ENCODE assay signal across 29 cellular contexts in the genomic region with DNA sequence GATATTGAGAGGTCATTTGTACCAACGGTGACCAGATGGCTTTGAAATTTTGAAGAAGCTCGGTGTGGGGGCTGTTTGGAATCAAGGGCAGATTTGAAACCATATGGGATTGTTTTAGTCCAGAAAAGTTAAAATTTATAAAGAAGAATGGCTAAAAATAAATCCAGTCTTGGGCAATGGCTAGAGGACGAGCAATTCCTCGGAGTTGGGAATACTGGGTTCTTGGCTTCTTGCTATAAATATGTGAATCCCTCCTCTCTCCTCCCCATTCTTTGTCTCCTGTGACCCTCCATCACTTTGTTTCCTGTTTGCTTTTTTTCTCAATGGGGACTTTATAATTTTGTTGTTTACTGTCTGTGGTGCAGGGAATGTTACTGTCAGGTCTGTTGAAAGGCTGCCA.
DNase-seq lines count a peak whose midpoint lies in the region; ATAC-seq, FAIRE-seq and TF ChIP-seq lines count a peak whose summit lies in the region.
"Had no signal": no experiment of that assay in that cellular context is flagged by ENCODE, and none has a peak within 500 bp of the region (broad histone marks: within the 10 kb centered on the region; RNA-seq: fewer than 3 reads in every experiment).

No MANE protein-coding gene starts in this region.

- no peaks in the 10 kb centered on the region for H3K23me2 ChIP-seq in H9 (ENCODE audit: insufficient read length, low read depth, low read length, poor library complexity, severe bottlenecking)

- no peaks in the 10 kb centered on the region for H3K9me3 ChIP-seq in H9 (ENCODE audit: control insufficient read depth, low read depth, low read length)
- no peaks in the 10 kb centered on the region for H3K9me3 ChIP-seq in neural progenitor cell (ENCODE audit: low read depth)
- H3K9me3 ChIP-seq: ascending aorta, BLaER1, Caco-2, left lung, sigmoid colon, thyroid gland had no signal

- no peak overlapping the region for H4K8ac ChIP-seq in H9 (replicated peaks; ENCODE audit: insufficient read length, low read depth, low read length)

- no CpG with 5 or more reads among the region's 4 CpGs for WGBS in H9 (ENCODE audit: extremely low coverage, insufficient read length, low lambda C conversion rate)

- H3K23ac ChIP-seq in H9 (ENCODE audit: insufficient read length, low read depth, low read length): no peak overlapping the region

- H3K18ac ChIP-seq in H9 (ENCODE audit: insufficient read length, low read depth, low read length): no peak overlapping the region

- H3K4me2 ChIP-seq in H9 (ENCODE audit: insufficient read depth, insufficient read length, low read length) (no peak overlapping the region), neural progenitor cell (peak overlapping the region; percentile 27)
- H3K4me2 ChIP-seq: BLaER1 had no signal

- TF ChIP-seq CTCF in H9 (conservative IDR thresholded peaks at IDR 0.05): no peak
- TF ChIP-seq CTCF in neural progenitor cell (IDR thresholded peaks at IDR 0.05): no peak

- no peak overlapping the region for H4K5ac ChIP-seq in H9 (ENCODE audit: insufficient read length, low read depth, low read length)

- no peak for ATAC-seq in HG02884 (IDR thresholded peaks at IDR 0.05; ENCODE audit: unreplicated experiment)
- ATAC-seq in HG02678 (IDR thresholded peaks at IDR 0.05; ENCODE audit: unreplicated experiment): no peak
- ATAC-seq: activated CD8-positive, alpha-beta memory T cell treated with anti-CD3 and anti-CD28 coated beads, Interleukin-2, amount 10 ng/mL, durations not matched to agents 7 days and 5 days; activated T-helper 17 cell treated with anti-CD3 and anti-CD28 coated beads, Interleukin-2, amount 50 U/mL, for 72 hours; left lung; natural killer cell treated with Interleukin-12 subunit alpha and Interleukin-12 subunit beta and Interleukin-15 and Interleukin-18, amount 100 ng/mL, for 72 hours; stimulated activated naive CD8-positive, alpha-beta T cell treated with anti-CD3 and anti-CD28 coated beads, Interleukin-15, Interleukin-2, amounts not matched to agents 100 U/mL and 50 U/mL, for 24 hours had no signal

- H3K27ac Mint-ChIP-seq in H9: peak overlapping the region; percentile 35 to 77 (median 49); a peak in 6 of 7 replicates
- no peak overlapping the region for H3K27ac Mint-ChIP-seq in neural progenitor cell
- H3K27ac Mint-ChIP-seq: activated CD8-positive, alpha-beta memory T cell treated with anti-CD3 and anti-CD28 coated beads, Interleukin-2, amount 10 ng/mL, durations not matched to agents 7 days and 5 days; activated naive CD8-positive, alpha-beta T cell; activated T-helper 17 cell treated with anti-CD3 and anti-CD28 coated beads, Interleukin-2, amount 50 U/mL, for 72 hours; immature natural killer cell; mesothelial cell of epicardium; natural killer cell treated with Interleukin-12 subunit alpha and Interleukin-12 subunit beta and Interleukin-15 and Interleukin-18, amount 100 ng/mL, for 72 hours; progenitor cell of endocrine pancreas; T-helper 2 cell treated with Interferon-gamma antibody and Interleukin-4, amounts not matched to agents 5 μg/mL and 100 μg/mL, for 36 hours had no signal

- H3K4ac ChIP-seq in H9 (ENCODE audit: low read depth, low read length): no peak overlapping the region

- no peak overlapping the region for H3K9ac ChIP-seq in H9 (ENCODE audit: extremely low read depth, insufficient read length, low read length)
- no peak overlapping the region for H3K9ac ChIP-seq in neural progenitor cell
- H3K9ac ChIP-seq: BLaER1 had no signal

- H3T11ph ChIP-seq in H9 (ENCODE audit: low read length): no peak overlapping the region

- no peak overlapping the region for H2AFZ ChIP-seq in H9 (ENCODE audit: low read length)
- H2AFZ ChIP-seq in neural progenitor cell (replicated peaks): peak overlapping the region; percentile 3

- H4K20me1 ChIP-seq in H9 (ENCODE audit: control insufficient read depth, insufficient read depth, insufficient read length) (no peaks in the 10 kb centered on the region), neural progenitor cell (ENCODE audit: low read depth) (no peaks in the 10 kb centered on the region)
- H4K20me1 ChIP-seq: BLaER1 had no signal

- no peak overlapping the region for H3K4me3 ChIP-seq in neural progenitor cell
- H3K4me3 ChIP-seq: ascending aorta, BLaER1, left lung, sigmoid colon, thyroid gland had no signal

- no peaks in the 10 kb centered on the region for H3K79me1 ChIP-seq in H9 (ENCODE audit: insufficient read depth, low read depth, low read length, poor library complexity, severe bottlenecking)

- no peak for DNase-seq in H9
- peak; percentile 34 for DNase-seq in NCI-H446 treated with DMSO at 0.1 percent for 48 hours (lab: John Stamatoyannopoulos, UW)
- DNase-seq in neural progenitor cell (ENCODE audit: low spot score): no peak
- no peak for DNase-seq in iPS-NIHi7 (ENCODE audit: extremely low spot score)
- DNase-seq in NK-92 (lab: John Stamatoyannopoulos, UW; ENCODE audit: unreplicated experiment): no peak
- DNase-seq: activated CD4-positive, alpha-beta T cell treated with anti-CD3 and anti-CD28 coated beads, Interleukin-2, amount 50 U/mL, for 1 hour; activated CD8-positive, alpha-beta memory T cell treated with anti-CD3 and anti-CD28 coated beads, Interleukin-2, amount 10 ng/mL, durations not matched to agents 7 days and 5 days; Caco-2; central memory CD4-positive, alpha-beta T cell; DND-41; HCEC 1CT; immature natural killer cell; left lung; sigmoid colon; stimulated activated naive CD8-positive, alpha-beta T cell treated with anti-CD3 and anti-CD28 coated beads, Interleukin-15, Interleukin-2, amounts not matched to agents 100 U/mL and 50 U/mL, for 24 hours; thyroid gland had no signal

- H3K27me3 ChIP-seq in H9 (ENCODE audit: insufficient read depth, low read length): no peaks in the 10 kb centered on the region
- H3K27me3 ChIP-seq in neural progenitor cell: no peaks in the 10 kb centered on the region
- H3K27me3 ChIP-seq: ascending aorta, BLaER1, left lung, sigmoid colon, thyroid gland had no signal

- no peaks in the 10 kb centered on the region for H3K36me3 ChIP-seq in neural progenitor cell
- H3K36me3 ChIP-seq: ascending aorta, BLaER1, left lung, sigmoid colon, thyroid gland had no signal

- H2BK20ac ChIP-seq in H9 (ENCODE audit: low read depth, low read length, poor library complexity, severe bottlenecking): no peak overlapping the region

- H3K4me1 Mint-ChIP-seq in H9 (peaks cover 35 to 39% of the 10 kb centered on the region in 2 experiments), neural progenitor cell (peaks cover 26% of the 10 kb centered on the region)
- H3K4me1 Mint-ChIP-seq: activated CD8-positive, alpha-beta memory T cell treated with anti-CD3 and anti-CD28 coated beads, Interleukin-2, amount 10 ng/mL, durations not matched to agents 7 days and 5 days; activated T-helper 17 cell treated with anti-CD3 and anti-CD28 coated beads, Interleukin-2, amount 50 U/mL, for 72 hours; immature natural killer cell; mesothelial cell of epicardium had no signal

- peaks cover 4% of the 10 kb centered on the region; the same call in 1 of the 2 replicates for H3K4me1 ChIP-seq in H9 (ENCODE audit: insufficient read depth, low read length)
- peaks cover 46% of the 10 kb centered on the region for H3K4me1 ChIP-seq in neural progenitor cell
- H3K4me1 ChIP-seq: ascending aorta, BLaER1, Caco-2, left lung, thyroid gland had no signal

- peak; percentile 93 for FAIRE-seq in endometrium (lab: Jason Lieb, UNC)
- FAIRE-seq: GM12891 had no signal

- no peak overlapping the region for H3K56ac ChIP-seq in H9 (ENCODE audit: insufficient read length, low read depth, low read length)

- no peak overlapping the region for H2BK12ac ChIP-seq in H9 (ENCODE audit: insufficient read length, low read depth, low read length)

- no peak overlapping the region for H2BK120ac ChIP-seq in H9 (ENCODE audit: low read depth, low read length, poor library complexity, severe bottlenecking)

- H3K4me3 Mint-ChIP-seq in H9: no peak overlapping the region
- no peak overlapping the region for H3K4me3 Mint-ChIP-seq in neural progenitor cell
- H3K4me3 Mint-ChIP-seq: activated CD8-positive, alpha-beta memory T cell treated with anti-CD3 and anti-CD28 coated beads, Interleukin-2, amount 10 ng/mL, durations not matched to agents 7 days and 5 days; activated naive CD8-positive, alpha-beta T cell; activated T-helper 17 cell treated with anti-CD3 and anti-CD28 coated beads, Interleukin-2, amount 50 U/mL, for 72 hours; immature natural killer cell; mesothelial cell of epicardium; natural killer cell treated with Interleukin-12 subunit alpha and Interleukin-12 subunit beta and Interleukin-15 and Interleukin-18, amount 100 ng/mL, for 72 hours; T-helper 2 cell treated with Interferon-gamma antibody and Interleukin-4, amounts not matched to agents 5 μg/mL and 100 μg/mL, for 36 hours had no signal

- H3K27ac ChIP-seq in H9 (ENCODE audit: insufficient read length, low read depth, low read length) (no peak overlapping the region), neural progenitor cell (no peak overlapping the region)
- H3K27ac ChIP-seq: ascending aorta, BLaER1, left lung, thyroid gland, VCaP had no signal

- H3K79me2 ChIP-seq in H9 (ENCODE audit: insufficient read depth, low read length) (no peaks in the 10 kb centered on the region), neural progenitor cell (ENCODE audit: low read depth) (no peaks in the 10 kb centered on the region)

- no peak overlapping the region for H2AK5ac ChIP-seq in H9 (ENCODE audit: insufficient read length, low read length)

- H4K91ac ChIP-seq in H9 (ENCODE audit: insufficient read length, low read depth, low read length): no peak overlapping the region

- H3K9me3 Mint-ChIP-seq in H9 (no peaks in the 10 kb centered on the region), neural progenitor cell (no peaks in the 10 kb centered on the region)
- H3K9me3 Mint-ChIP-seq: mesothelial cell of epicardium had no signal

- H2BK5ac ChIP-seq in H9 (ENCODE audit: insufficient read length, low read length): no peak overlapping the region

- H3K36me3 Mint-ChIP-seq in H9 (ENCODE audit: insufficient read depth in 1 of 3, low read depth in 3 of 3) (no peaks in the 10 kb centered on the region), neural progenitor cell (no peaks in the 10 kb centered on the region)
- H3K36me3 Mint-ChIP-seq: activated CD8-positive, alpha-beta memory T cell treated with anti-CD3 and anti-CD28 coated beads, Interleukin-2, amount 10 ng/mL, durations not matched to agents 7 days and 5 days; activated naive CD8-positive, alpha-beta T cell; mesothelial cell of epicardium had no signal

- H2BK15ac ChIP-seq in H9 (ENCODE audit: low read depth, low read length): no peak overlapping the region

- H3K14ac ChIP-seq in H9 (ENCODE audit: insufficient read depth, low read length): no peak overlapping the region

- H3F3A ChIP-seq in neural progenitor cell (ENCODE audit: low read depth): peaks cover 6% of the 10 kb centered on the region

- H3K27me3 Mint-ChIP-seq in H9 (ENCODE audit: low read depth): no peaks in the 10 kb centered on the region
- H3K27me3 Mint-ChIP-seq in neural progenitor cell (ENCODE audit: insufficient read depth, low read depth): no peaks in the 10 kb centered on the region
- H3K27me3 Mint-ChIP-seq: activated CD8-positive, alpha-beta memory T cell treated with anti-CD3 and anti-CD28 coated beads, Interleukin-2, amount 10 ng/mL, durations not matched to agents 7 days and 5 days; activated naive CD8-positive, alpha-beta T cell; activated T-helper 17 cell treated with anti-CD3 and anti-CD28 coated beads, Interleukin-2, amount 50 U/mL, for 72 hours; natural killer cell treated with Interleukin-12 subunit alpha and Interleukin-12 subunit beta and Interleukin-15 and Interleukin-18, amount 100 ng/mL, for 72 hours had no signal
